8 cellular contexts compared by ENCODE assay signal in genomic region chr17:80270836-80271235, GRCh38. TPM values are rescaled to one million over a fixed set of nuclear protein-coding genes. Genes with fewer than 3 reads are reported as not detected.
DNase-seq lines count a peak whose midpoint lies in the region; ATAC-seq and TF ChIP-seq lines count a peak whose summit lies in the region.

No MANE protein-coding gene starts in this region.

- no peak for TF ChIP-seq CTCF in HFFc6 (IDR thresholded peaks at IDR 0.05)

- peak; percentile 16 for DNase-seq in HFFc6
- peak in 21 of 34 experiments; percentile 16 to 50 (median 40) for DNase-seq in T-cell
- DNase-seq in ecto neural progenitor cell (ENCODE audit: low spot score), result peak; percentile 85
- peak; percentile 73 for DNase-seq in stimulated activated CD4-positive, alpha-beta T cell treated with anti-CD3 and anti-CD28 coated beads, Interleukin-15, amount 100 ng/mL, for 24 hours
- DNase-seq in NOMO-1 treated with DMSO at 0.1 percent for 48 hours (lab: John Stamatoyannopoulos, UW; ENCODE audit: unreplicated experiment), result no peak

- H3K4me1 Mint-ChIP-seq in HFFc6 (ENCODE audit: low read depth) (no peaks in the 10 kb centered on the region), T-cell (peaks cover 28 to 43% (median 39%) of the 10 kb centered on the region in 3 donors)

- ATAC-seq in T-cell (replicated peaks in 1 of 4), result peak; percentile 52 to 96 (median 59)
- no peak for ATAC-seq in GM21619 (IDR thresholded peaks at IDR 0.05; ENCODE audit: unreplicated experiment)
- ATAC-seq in HG03520 (IDR thresholded peaks at IDR 0.05; ENCODE audit: unreplicated experiment), result no peak
- no peak for ATAC-seq in GM18907 (IDR thresholded peaks at IDR 0.05; ENCODE audit: unreplicated experiment)

- H3K4me3 Mint-ChIP-seq in HFFc6 (no peak overlapping the region), T-cell (peak overlapping the region in 2 of 3 donors; percentile 31 to 65)

- no peak overlapping the region for H3K27ac Mint-ChIP-seq in HFFc6
- peak overlapping the region; percentile 74 to 89 for H3K27ac Mint-ChIP-seq in T-cell

- CTCF ChIA-PET in T-cell (lab: Charles Lee), result interaction anchor here in 1 of 2 donors (0.6 kb wide), 1 partner anchor 321 kb away, joined by 3 read pairs; no protein-coding TSS in a partner anchor

- H3K36me3 Mint-ChIP-seq in HFFc6 (ENCODE audit: low read depth), result peaks cover 16% of the 10 kb centered on the region
- H3K36me3 Mint-ChIP-seq in T-cell, result peaks cover 19% of the 10 kb centered on the region

- H3K27me3 Mint-ChIP-seq in HFFc6 (ENCODE audit: insufficient read depth) (no peaks in the 10 kb centered on the region), T-cell (no peaks in the 10 kb centered on the region)

- H3K9me3 Mint-ChIP-seq in HFFc6, result no peaks in the 10 kb centered on the region
- no peaks in the 10 kb centered on the region for H3K9me3 Mint-ChIP-seq in T-cell

- POLR2A ChIA-PET in T-cell (lab: Charles Lee), result no interaction called here

RNA-seq across cellular contexts. Expression of gene RNF213, which starts 10.2 kb away (rescaled TPM):
- total RNA-seq in HFFc6 (2021; fragmentation: NEBNext Ultra II Directional; extraction: Animal tissue kit (Norgen Biotek cat#: 25700)), result 10 to 100 TPM; 42.0 to 51.6 (median 48.3) TPM
- total RNA-seq in T-cell, result 100 to 1,000 TPM; 433 to 628 (median 590) TPM

RNA-seq across cellular contexts. Expression of gene SLC26A11, which starts 50.6 kb away (rescaled TPM):
- total RNA-seq in HFFc6 (2021; fragmentation: NEBNext Ultra II Directional; extraction: Animal tissue kit (Norgen Biotek cat#: 25700)), result 10 to 100 TPM; 11.4 to 13.6 (median 12.5) TPM
- 100 to 1,000 TPM in 3 of 5 donors, 10 to 100 TPM in 2; 45.9 to 123 (median 112) TPM for total RNA-seq in T-cell

RNA-seq across cellular contexts. Expression of gene SGSH, which starts 50.7 kb away (rescaled TPM):
- 10 to 100 TPM; 41.2 to 52.6 (median 47.5) TPM for total RNA-seq in HFFc6 (2021; fragmentation: NEBNext Ultra II Directional; extraction: Animal tissue kit (Norgen Biotek cat#: 25700))
- 100 to 1,000 TPM; 133 to 197 (median 155) TPM for total RNA-seq in T-cell

Comparison
In these comparisons a context has a peak if more than half of its experiments do, and no peak if none do; other contexts are left out.
1. ATAC-seq: peak in T-cell (4 of 4); none in GM21619 (single experiment), HG03520 (single experiment) and GM18907 (single experiment).
2. RNA of gene RNF213, which starts 10.2 kb away (total RNA-seq): 433 to 628 TPM in T-cell; 42.0 to 51.6 TPM in HFFc6; every median in the first group is over 4 times any median in the second.